ENCODE assay signal across 18 cellular contexts in the genomic region with DNA sequence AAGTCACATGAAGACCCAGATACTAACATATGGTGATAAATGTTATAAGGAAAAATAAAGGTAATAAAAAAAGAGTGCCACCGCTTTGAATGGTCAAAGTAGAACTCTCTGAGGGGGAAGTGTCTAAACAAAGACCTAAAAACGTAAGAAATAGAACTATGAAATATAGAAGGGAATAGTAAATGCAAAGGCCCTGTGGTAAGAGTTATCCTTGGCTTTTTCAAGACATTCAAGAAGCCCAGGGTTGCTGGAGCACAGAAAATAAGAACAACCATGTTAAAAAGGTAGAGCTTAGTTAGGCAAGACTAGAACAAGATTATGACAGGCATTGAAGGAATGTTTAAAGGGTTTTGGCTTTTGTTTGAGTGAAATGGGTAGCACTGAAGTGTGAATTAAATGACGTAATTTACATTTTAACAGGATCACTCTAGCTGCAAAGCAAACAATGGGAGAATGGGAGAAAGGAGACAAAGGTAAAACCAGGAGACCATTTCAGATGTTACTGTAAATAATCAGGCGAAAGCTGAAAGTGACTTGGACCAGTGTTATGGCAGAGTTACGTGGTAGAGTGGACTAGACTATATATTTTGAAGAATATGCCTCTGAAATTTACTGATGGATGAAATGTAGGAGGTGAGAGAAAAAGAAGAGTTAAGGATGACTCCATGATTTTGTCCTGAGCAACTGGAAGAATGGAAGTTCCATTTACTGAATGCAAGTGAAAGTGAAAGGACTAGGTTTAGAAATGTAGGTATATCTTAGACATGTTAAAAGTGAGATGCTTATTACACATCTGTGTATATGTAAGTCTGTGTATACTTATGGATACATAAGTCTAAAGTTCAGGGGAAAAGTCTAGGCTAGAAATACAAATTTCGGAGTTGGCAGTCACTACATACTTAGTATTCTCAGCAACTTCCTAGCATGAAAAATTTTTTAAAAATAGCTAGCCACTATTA.
DNase-seq lines count a peak whose midpoint lies in the region; ATAC-seq and TF ChIP-seq lines count a peak whose summit lies in the region.
"Had no signal": no experiment of that assay in that cellular context is flagged by ENCODE, and none has a peak within 500 bp of the region (broad histone marks: within the 10 kb centered on the region; RNA-seq: fewer than 3 reads in every experiment).

No MANE protein-coding gene starts in this region.

- peaks cover 10 to 21% of the 10 kb centered on the region in 2 experiments for H3K4me1 ChIP-seq in neutrophil (ENCODE audit: control insufficient read depth in 1 of 2, insufficient read depth in 1 of 2, low read depth in 1 of 2, low read length in 1 of 2)

- peak overlapping the region; percentile 14 for H3K27ac ChIP-seq in neutrophil
- H3K27ac ChIP-seq: foreskin keratinocyte, tibial nerve had no signal

- H3K27ac Mint-ChIP-seq in activated naive CD4-positive, alpha-beta T cell treated with anti-CD3 and anti-CD28 coated beads, Interleukin-2, amount 50 U/mL, for 24 hours, result peak overlapping the region; percentile 4
- H3K27ac Mint-ChIP-seq: activated CD4-positive, alpha-beta T cell treated with anti-CD3 and anti-CD28 coated beads, Interleukin-2, amount 10 ng/mL, durations not matched to agents 24 days and 14 days; activated T-cell treated with anti-CD3 and anti-CD28 coated beads, Interleukin-2, amount 50 U/mL, for 72 hours had no signal

- peaks cover 4% of the 10 kb centered on the region for H3K9me3 Mint-ChIP-seq in activated naive CD4-positive, alpha-beta T cell treated with anti-CD3 and anti-CD28 coated beads, Interleukin-2, amount 50 U/mL, for 24 hours

- no peaks in the 10 kb centered on the region for H3K27me3 Mint-ChIP-seq in activated naive CD4-positive, alpha-beta T cell treated with anti-CD3 and anti-CD28 coated beads, Interleukin-2, amount 50 U/mL, for 24 hours
- H3K27me3 Mint-ChIP-seq: activated CD4-positive, alpha-beta T cell treated with anti-CD3 and anti-CD28 coated beads, Interleukin-2, amount 10 ng/mL, durations not matched to agents 24 days and 14 days had no signal

- no peak for ATAC-seq in GM18502 (IDR thresholded peaks at IDR 0.05; ENCODE audit: poor library complexity, unreplicated experiment)
- ATAC-seq: activated T-cell treated with anti-CD3 and anti-CD28 coated beads, Interleukin-2, amount 50 U/mL, for 72 hours; foreskin keratinocyte had no signal

- no peaks in the 10 kb centered on the region for H3K36me3 ChIP-seq in neutrophil

- H3K27me3 ChIP-seq in neutrophil, result no peaks in the 10 kb centered on the region
- H3K27me3 ChIP-seq: foreskin keratinocyte, tibial nerve had no signal

- no peak for TF ChIP-seq CTCF in neutrophil (IDR thresholded peaks at IDR 0.05)

- DNase-seq in activated naive CD4-positive, alpha-beta T cell treated with anti-CD3 and anti-CD28 coated beads, Interleukin-2, amount 50 U/mL, for 16 hours, result no peak
- DNase-seq in NCI-H774 (lab: John Stamatoyannopoulos, UW) (peak; percentile 41), fibroblast of peridontal ligament (ENCODE audit: extremely low read depth) (peak; percentile 15), NCI-H187 (lab: John Stamatoyannopoulos, UW) (no peak), DMS79 treated with DMSO at 0.1 percent for 48 hours (lab: John Stamatoyannopoulos, UW) (no peak)
- DNase-seq: activated CD4-positive, alpha-beta T cell treated with anti-CD3 and anti-CD28 coated beads, Interleukin-2, amount 10 ng/mL, durations not matched to agents 24 days and 14 days; activated T-cell treated with anti-CD3 and anti-CD28 coated beads, Interleukin-2, amount 50 U/mL, for 72 hours; anterior cingulate cortex; foreskin keratinocyte; kidney; NCI-H1048; NCI-H524 treated with DMSO at 0.1 percent for 48 hours; stimulated activated CD8-positive, alpha-beta memory T cell treated with anti-CD3 and anti-CD28 coated beads, Interleukin-4, amount 100 ng/mL, for 48 hours; T-helper 2 cell had no signal

- H3K9me3 ChIP-seq in neutrophil, result no peaks in the 10 kb centered on the region
- H3K9me3 ChIP-seq: tibial nerve had no signal

- peaks cover 56% of the 10 kb centered on the region for H3K4me1 Mint-ChIP-seq in activated naive CD4-positive, alpha-beta T cell treated with anti-CD3 and anti-CD28 coated beads, Interleukin-2, amount 50 U/mL, for 24 hours

- no peak overlapping the region for H3K4me3 ChIP-seq in neutrophil (ENCODE audit: low read depth in 1 of 2, low read length in 1 of 2)
- H3K4me3 ChIP-seq: tibial nerve had no signal

- peaks cover 13% of the 10 kb centered on the region for H3K36me3 Mint-ChIP-seq in activated naive CD4-positive, alpha-beta T cell treated with anti-CD3 and anti-CD28 coated beads, Interleukin-2, amount 50 U/mL, for 24 hours

- H3K4me3 Mint-ChIP-seq in activated naive CD4-positive, alpha-beta T cell treated with anti-CD3 and anti-CD28 coated beads, Interleukin-2, amount 50 U/mL, for 24 hours, result no peak overlapping the region
- H3K4me3 Mint-ChIP-seq: activated CD4-positive, alpha-beta T cell treated with anti-CD3 and anti-CD28 coated beads, Interleukin-2, amount 10 ng/mL, durations not matched to agents 24 days and 14 days; activated T-cell treated with anti-CD3 and anti-CD28 coated beads, Interleukin-2, amount 50 U/mL, for 72 hours had no signal

Comparison
In these comparisons a context has a peak if more than half of its experiments do, and no peak if none do; other contexts are left out.
1. DNase-seq: peak in NCI-H774 (single experiment) and fibroblast of peridontal ligament (single experiment); none in activated naive CD4-positive, alpha-beta T cell treated with anti-CD3 and anti-CD28 coated beads, Interleukin-2, amount 50 U/mL, for 16 hours (single experiment), NCI-H187 (0 of 2) and DMS79 treated with DMSO at 0.1 percent for 48 hours (single experiment).